Comparison of ENCODE assay signal across 19 cellular contexts in genomic region chr6:69622230-69622629, GRCh38.
DNase-seq lines count a peak whose midpoint lies in the region; ATAC-seq lines count a peak whose summit lies in the region.
"Had no signal": no experiment of that assay in that cellular context is flagged by ENCODE, and none has a peak within 500 bp of the region (broad histone marks: within the 10 kb centered on the region; RNA-seq: fewer than 3 reads in every experiment).

No MANE protein-coding gene starts in this region.

- no peak overlapping the region for H3K27ac ChIP-seq in mesendoderm (ENCODE audit: low read depth, low read length)

- H2BK15ac ChIP-seq in mesendoderm (replicated peaks; ENCODE audit: low read depth), result no peak overlapping the region

- H4K5ac ChIP-seq in mesendoderm (ENCODE audit: low read length), result no peak overlapping the region

- no peak overlapping the region for H3K9ac ChIP-seq in mesendoderm (ENCODE audit: low read length)
- H3K9ac ChIP-seq: SK-N-SH had no signal

- no peak overlapping the region for H3K23ac ChIP-seq in mesendoderm (ENCODE audit: low read length)

- ATAC-seq in HG03378 (IDR thresholded peaks at IDR 0.05; ENCODE audit: unreplicated experiment), result no peak
- ATAC-seq: activated CD8-positive, alpha-beta memory T cell treated with anti-CD3 and anti-CD28 coated beads, Interleukin-2, amount 10 ng/mL, durations not matched to agents 7 days and 5 days; HCT116; Panc1 had no signal

- in situ Hi-C loops in KBM-7 (cut with MboI; ENCODE audit: low pct_unique_long_range_greater_than_20kb, low sequenced_read_pairs), result no loop called here

- H2BK5ac ChIP-seq in mesendoderm (ENCODE audit: low read length), result no peak overlapping the region

- no peaks in the 10 kb centered on the region for H3K4me1 ChIP-seq in mesendoderm (ENCODE audit: control insufficient read depth, low read depth, low read length)

- H4K8ac ChIP-seq in mesendoderm (ENCODE audit: low read depth, low read length), result peak overlapping the region; percentile 28

- no peak overlapping the region for H3K4me3 ChIP-seq in mesendoderm (ENCODE audit: low read length)

- H3K4ac ChIP-seq in mesendoderm (ENCODE audit: low read depth, low read length), result no peak overlapping the region

- WGBS in mesendoderm (ENCODE audit: extremely low coverage, insufficient coverage, low lambda C conversion rate), result no CpG with 5 or more reads among the region's 3 CpGs

- no peaks in the 10 kb centered on the region for H3K36me3 ChIP-seq in mesendoderm (ENCODE audit: control insufficient read depth, insufficient read depth, low read length)

- H3K79me1 ChIP-seq in mesendoderm (ENCODE audit: low read length), result no peaks in the 10 kb centered on the region

- H2AK5ac ChIP-seq in mesendoderm (ENCODE audit: low read length), result no peak overlapping the region

- peak; percentile 11 for DNase-seq in DMS53 (lab: John Stamatoyannopoulos, UW)
- DNase-seq in DMS53 treated with DMSO at 0.1 percent for 48 hours (lab: John Stamatoyannopoulos, UW; ENCODE audit: unreplicated experiment), result no peak
- DNase-seq in NCI-H146 treated with DMSO at 0.1 percent for 48 hours (lab: John Stamatoyannopoulos, UW; ENCODE audit: unreplicated experiment), result peak; percentile 68
- peak; percentile 79 for DNase-seq in NCI-H82 (lab: John Stamatoyannopoulos, UW)
- peak; percentile 19 for DNase-seq in mesendoderm
- DNase-seq in amygdala (lab: John Stamatoyannopoulos, UW), result no peak
- no peak for DNase-seq in KBM-7
- DNase-seq: 8988T; activated CD8-positive, alpha-beta memory T cell treated with anti-CD3 and anti-CD28 coated beads, Interleukin-2, amount 10 ng/mL, durations not matched to agents 7 days and 5 days; cortex of kidney; GDM1; MV-4-11; NCI-H510A; retina; SK-N-SH; T1000 had no signal

- H3K4me2 ChIP-seq in mesendoderm (ENCODE audit: low read length), result no peak overlapping the region
- H3K4me2 ChIP-seq: SK-N-SH had no signal

- H3K56ac ChIP-seq in mesendoderm (ENCODE audit: low read length), result no peak overlapping the region

- H2BK120ac ChIP-seq in mesendoderm (ENCODE audit: low read depth, low read length), result no peak overlapping the region

- no peaks in the 10 kb centered on the region for H3K27me3 ChIP-seq in mesendoderm (ENCODE audit: insufficient read depth, low read length, poor library complexity)

- no peaks in the 10 kb centered on the region for H3K79me2 ChIP-seq in mesendoderm (ENCODE audit: control insufficient read depth, insufficient read depth, low read length)

- H3K18ac ChIP-seq in mesendoderm (ENCODE audit: low read length), result no peak overlapping the region

Comparison
In these comparisons a context has a peak if more than half of its experiments do, and no peak if none do; other contexts are left out.
1. DNase-seq: peak in DMS53 (single experiment), NCI-H146 treated with DMSO at 0.1 percent for 48 hours (single experiment), NCI-H82 (single experiment) and mesendoderm (single experiment); none in DMS53 treated with DMSO at 0.1 percent for 48 hours (single experiment), amygdala (0 of 56) and KBM-7 (single experiment).